ENCODE assay signal across 9 cellular contexts in the genomic region with DNA sequence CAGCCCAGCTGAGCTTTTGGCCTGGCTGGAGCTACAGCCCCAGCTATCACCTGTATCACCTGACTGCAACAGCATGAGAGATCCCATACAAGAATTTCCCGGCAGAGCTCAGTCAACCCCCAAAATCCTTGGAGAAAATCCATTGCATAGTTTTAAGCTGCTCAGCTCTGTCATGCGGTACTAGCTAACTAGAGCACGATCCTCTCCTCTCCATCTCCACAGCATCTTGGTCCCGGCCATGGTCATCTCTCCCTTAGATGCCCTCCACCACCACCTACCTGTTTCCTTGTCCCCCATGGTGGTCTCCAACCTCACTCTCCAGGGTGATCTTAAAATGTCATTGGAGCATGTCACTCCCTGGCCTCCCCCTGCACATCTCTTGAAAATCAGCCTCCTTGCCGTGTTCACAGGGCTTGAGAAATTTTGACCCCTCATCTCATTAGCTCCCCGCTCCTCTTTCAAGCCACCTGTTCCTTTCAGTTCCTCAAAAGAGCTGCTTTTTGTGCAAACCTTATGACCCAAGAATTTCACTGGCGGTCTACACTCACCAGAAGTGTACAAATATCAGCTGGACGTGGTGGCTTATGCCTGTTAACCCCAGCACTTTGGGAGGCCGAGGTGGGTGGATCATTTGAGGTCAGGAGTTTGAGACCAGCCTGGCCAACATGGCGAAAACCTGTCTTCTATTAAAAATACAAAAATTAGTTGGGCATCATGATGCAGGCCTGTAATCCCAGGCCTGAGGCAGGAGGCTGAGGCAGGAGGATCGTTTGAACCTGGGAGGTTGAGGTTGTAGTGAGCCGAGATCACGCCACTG. TPM values are rescaled to one million over a fixed set of nuclear protein-coding genes. Genes with fewer than 3 reads are reported as not detected.
DNase-seq lines count a peak whose midpoint lies in the region; ATAC-seq, FAIRE-seq and TF ChIP-seq lines count a peak whose summit lies in the region.
"Had no signal": no experiment of that assay in that cellular context is flagged by ENCODE, and none has a peak within 500 bp of the region (broad histone marks: within the 10 kb centered on the region; RNA-seq: fewer than 3 reads in every experiment).

No MANE protein-coding gene starts in this region.

- ATAC-seq in GM18861 (IDR thresholded peaks at IDR 0.05; ENCODE audit: unreplicated experiment) (peak; percentile 96), GM21717 (IDR thresholded peaks at IDR 0.05; ENCODE audit: unreplicated experiment) (peak; percentile 89), HG03378 (IDR thresholded peaks at IDR 0.05; ENCODE audit: unreplicated experiment) (peak; percentile 96), omental fat pad (ENCODE audit: low FRiP score) (no peak)

- DNase-seq in germinal center (ENCODE audit: low spot score) (peak; percentile 64), glomerular visceral epithelial cell (ENCODE audit: extremely low spot score) (no peak), kidney (no peak), omental fat pad (ENCODE audit: low spot score) (no peak)
- DNase-seq in stimulated activated naive CD4-positive, alpha-beta T cell (lab: John Stamatoyannopoulos, UW): no peak

- intact Hi-C loops in kidney (cut with DNase I): no loop called here

- no peak for FAIRE-seq in kidney (lab: Jason Lieb, UNC)
- FAIRE-seq: RCC 7860 had no signal

- no peaks in the 10 kb centered on the region for H3K9me3 ChIP-seq in kidney (ENCODE audit: control insufficient read depth in 1 of 2, low read length in 2 of 2)

- no peaks in the 10 kb centered on the region for H3K36me3 ChIP-seq in kidney (ENCODE audit: control insufficient read depth in 1 of 2, insufficient read depth in 2 of 2, low read length in 2 of 2)

- H3K27ac ChIP-seq in kidney (ENCODE audit: low read depth in 2 of 2, low read length in 2 of 2): no peak overlapping the region

- no peak overlapping the region for H3K4me3 ChIP-seq in kidney (ENCODE audit: low read length in 2 of 2)

- H3K9ac ChIP-seq in kidney (ENCODE audit: low read length in 2 of 2): no peak overlapping the region

- no peaks in the 10 kb centered on the region for H3K4me1 ChIP-seq in kidney (ENCODE audit: control insufficient read depth in 1 of 2, insufficient read depth in 1 of 2, low read depth in 1 of 2, low read length in 2 of 2)

- TF ChIP-seq CTCF in kidney (IDR thresholded peaks at IDR 0.05; ENCODE audit: borderline replicate concordance, extremely low read depth, insufficient read depth) (no peak), omental fat pad (IDR thresholded peaks at IDR 0.05) (no peak)

RNA-seq across cellular contexts. Expression of gene CLMN, which starts 8.1 kb away (rescaled TPM):
- 151 TPM for total RNA-seq in kidney
- 33.1 TPM for polyA plus RNA-seq in kidney (ENCODE audit: insufficient read depth, low read depth, low replicate concordance)
- total RNA-seq in omental fat pad: 10 to 100 TPM; 25.1 to 41.9 (median 32.9) TPM
